10 cellular contexts compared by ENCODE assay signal in the genomic region with DNA sequence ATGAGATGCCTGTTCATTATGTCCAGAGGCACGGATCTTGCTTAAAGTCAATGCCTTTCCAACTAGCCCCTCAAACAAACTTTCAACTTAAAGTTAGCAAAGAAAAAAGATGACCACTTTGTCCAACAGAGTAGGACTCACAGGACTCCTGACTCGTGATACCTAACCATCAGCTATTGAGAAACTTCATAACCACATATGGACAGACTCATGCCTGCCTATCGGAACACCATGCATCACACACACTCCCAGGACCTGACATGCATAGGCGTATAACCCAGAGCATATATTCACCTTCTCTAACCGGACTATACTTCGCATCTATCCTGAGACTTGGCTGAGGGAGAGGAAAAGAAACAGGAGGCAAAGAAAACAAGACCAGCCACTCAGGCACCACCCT. TPM values are rescaled to one million over a fixed set of nuclear protein-coding genes. Genes with fewer than 3 reads are reported as not detected.
DNase-seq lines count a peak whose midpoint lies in the region; ATAC-seq and TF ChIP-seq lines count a peak whose summit lies in the region.
"Had no signal": no experiment of that assay in that cellular context is flagged by ENCODE, and none has a peak within 500 bp of the region (broad histone marks: within the 10 kb centered on the region; RNA-seq: fewer than 3 reads in every experiment).

No MANE protein-coding gene starts in this region.

- no peaks in the 10 kb centered on the region for H3K27me3 ChIP-seq in skeletal muscle tissue (ENCODE audit: control insufficient read depth in 3 of 3, insufficient read depth in 3 of 3, low read length in 3 of 3)

- POLR2A ChIA-PET in activated CD4-positive, alpha-beta T cell treated with anti-CD3 and anti-CD28 coated beads for 36 hours (lab: Charles Lee) = no interaction called here
- POLR2A ChIA-PET in activated CD8-positive, alpha-beta T cell treated with anti-CD3 and anti-CD28 coated beads, Interleukin-2, amount 10 ng/mL, durations not matched to agents 7 days and 5 days (lab: Charles Lee) = interaction anchor here (0.9 to 1.2 kb wide), 2 partner anchors 57 to 72 kb away, joined by 3 read pairs; a partner anchor contains a TSS

- peak overlapping the region; percentile 91 for H3K4me3 ChIP-seq in fibroblast of the aortic adventitia (ENCODE audit: low read depth, low read length)
- H3K4me3 ChIP-seq in skeletal muscle tissue (ENCODE audit: low read length in 3 of 3) = peak overlapping the region; percentile 8 to 92 (median 87)

- H3K4me1 Mint-ChIP-seq in activated CD4-positive, alpha-beta T cell treated with anti-CD3 and anti-CD28 coated beads for 36 hours = peaks cover 36% of the 10 kb centered on the region
- H3K4me1 Mint-ChIP-seq in activated CD8-positive, alpha-beta T cell treated with anti-CD3 and anti-CD28 coated beads, Interleukin-2, amount 10 ng/mL, durations not matched to agents 7 days and 5 days (ENCODE audit: low read depth) = peaks cover 39% of the 10 kb centered on the region

- H3K27ac ChIP-seq in skeletal muscle tissue (ENCODE audit: low read depth, low read length) = peak overlapping the region; percentile 97

- no peak for DNase-seq in activated CD4-positive, alpha-beta T cell treated with anti-CD3 and anti-CD28 coated beads for 36 hours
- no peak for DNase-seq in activated CD4-positive, alpha-beta T cell treated with anti-CD3 and anti-CD28 coated beads, Interleukin-2, amount 50 U/mL, for 4 hours
- DNase-seq in activated CD8-positive, alpha-beta T cell treated with anti-CD3 and anti-CD28 coated beads, Interleukin-2, amount 10 ng/mL, durations not matched to agents 7 days and 5 days = no peak
- DNase-seq in fibroblast of the aortic adventitia (ENCODE audit: low read depth) (peak; percentile 12), NCI-H1417 treated with DMSO at 0.1 percent for 48 hours (lab: John Stamatoyannopoulos, UW) (no peak)
- no peak for DNase-seq in effector CD4-positive, alpha-beta T cell
- DNase-seq: activated gamma-delta T cell, SHP77 had no signal

- H3K9me3 Mint-ChIP-seq in activated CD4-positive, alpha-beta T cell treated with anti-CD3 and anti-CD28 coated beads for 36 hours (ENCODE audit: low read depth) = no peaks in the 10 kb centered on the region
- no peaks in the 10 kb centered on the region for H3K9me3 Mint-ChIP-seq in activated CD8-positive, alpha-beta T cell treated with anti-CD3 and anti-CD28 coated beads, Interleukin-2, amount 10 ng/mL, durations not matched to agents 7 days and 5 days (ENCODE audit: insufficient read depth)

- H3K36me3 ChIP-seq in skeletal muscle tissue (ENCODE audit: control insufficient read depth in 3 of 3, insufficient read depth in 3 of 3, low read length in 3 of 3) = peaks cover 11% of the 10 kb centered on the region in 3 donors

- peak overlapping the region; percentile 84 to 95 (median 92) for H3K9ac ChIP-seq in skeletal muscle tissue (ENCODE audit: low read depth in 1 of 3, low read length in 3 of 3)

- H3K27ac Mint-ChIP-seq in activated CD4-positive, alpha-beta T cell treated with anti-CD3 and anti-CD28 coated beads for 36 hours = no peak overlapping the region
- peak overlapping the region; percentile 41 for H3K27ac Mint-ChIP-seq in activated CD8-positive, alpha-beta T cell treated with anti-CD3 and anti-CD28 coated beads, Interleukin-2, amount 10 ng/mL, durations not matched to agents 7 days and 5 days

- CTCF ChIA-PET in activated CD4-positive, alpha-beta T cell treated with anti-CD3 and anti-CD28 coated beads for 36 hours (lab: Charles Lee) = interaction anchor here (1.3 kb wide), 1 partner anchor 356 kb away, joined by 6 read pairs; no protein-coding TSS in a partner anchor
- CTCF ChIA-PET in activated CD8-positive, alpha-beta T cell treated with anti-CD3 and anti-CD28 coated beads, Interleukin-2, amount 10 ng/mL, durations not matched to agents 7 days and 5 days (lab: Charles Lee) = interaction anchor here (1.5 kb wide), 1 partner anchor 37 kb away, joined by 3 read pairs; no protein-coding TSS in a partner anchor

- no peaks in the 10 kb centered on the region for H3K9me3 ChIP-seq in skeletal muscle tissue (ENCODE audit: control insufficient read depth in 3 of 3, low read length in 3 of 3)

- H3K36me3 Mint-ChIP-seq in activated CD4-positive, alpha-beta T cell treated with anti-CD3 and anti-CD28 coated beads for 36 hours (ENCODE audit: low read depth) = peaks cover 34% of the 10 kb centered on the region
- peaks cover 45% of the 10 kb centered on the region for H3K36me3 Mint-ChIP-seq in activated CD8-positive, alpha-beta T cell treated with anti-CD3 and anti-CD28 coated beads, Interleukin-2, amount 10 ng/mL, durations not matched to agents 7 days and 5 days (ENCODE audit: low read depth)

- ATAC-seq in activated CD4-positive, alpha-beta T cell treated with anti-CD3 and anti-CD28 coated beads for 36 hours = no peak
- no peak for ATAC-seq in activated CD8-positive, alpha-beta T cell treated with anti-CD3 and anti-CD28 coated beads, Interleukin-2, amount 10 ng/mL, durations not matched to agents 7 days and 5 days
- no peak for ATAC-seq in GM18861 (IDR thresholded peaks at IDR 0.05; ENCODE audit: unreplicated experiment)

- TF ChIP-seq CTCF in fibroblast of the aortic adventitia (IDR thresholded peaks at IDR 0.05; ENCODE audit: insufficient read depth, low read length) = no peak

- intact Hi-C loops in activated CD4-positive, alpha-beta T cell treated with anti-CD3 and anti-CD28 coated beads for 36 hours (cut with DNase I, micrococcal nuclease) = no loop called here

- H3K27me3 Mint-ChIP-seq in activated CD4-positive, alpha-beta T cell treated with anti-CD3 and anti-CD28 coated beads for 36 hours = no peaks in the 10 kb centered on the region
- no peaks in the 10 kb centered on the region for H3K27me3 Mint-ChIP-seq in activated CD8-positive, alpha-beta T cell treated with anti-CD3 and anti-CD28 coated beads, Interleukin-2, amount 10 ng/mL, durations not matched to agents 7 days and 5 days (ENCODE audit: low read depth)

- H3K4me3 Mint-ChIP-seq in activated CD4-positive, alpha-beta T cell treated with anti-CD3 and anti-CD28 coated beads for 36 hours = peak overlapping the region; percentile 99
- H3K4me3 Mint-ChIP-seq in activated CD8-positive, alpha-beta T cell treated with anti-CD3 and anti-CD28 coated beads, Interleukin-2, amount 10 ng/mL, durations not matched to agents 7 days and 5 days = peak overlapping the region; percentile 84

- H3K4me1 ChIP-seq in skeletal muscle tissue (ENCODE audit: control insufficient read depth in 3 of 3, insufficient read depth in 3 of 3, low read length in 3 of 3) = peaks cover 28 to 37% (median 33%) of the 10 kb centered on the region in 3 donors

RNA-seq across cellular contexts. Expression of a gene that starts 2.3 kb away (rescaled TPM):
- 10 to 100 TPM; 36.3 to 41.6 TPM for total RNA-seq in activated CD4-positive, alpha-beta T cell treated with anti-CD3 and anti-CD28 coated beads for 36 hours
- total RNA-seq in activated CD8-positive, alpha-beta T cell treated with anti-CD3 and anti-CD28 coated beads, Interleukin-2, amount 10 ng/mL, durations not matched to agents 7 days and 5 days = 10 to 100 TPM; 49.9 to 51.4 TPM
- total RNA-seq in fibroblast of the aortic adventitia (ENCODE audit: low replicate concordance) = 25.2 and 56.8 TPM in 2 replicates
- total RNA-seq in skeletal muscle tissue = 37.6 TPM

RNA-seq across cellular contexts. Expression of a gene that starts 28.0 kb away (rescaled TPM):
- total RNA-seq in activated CD4-positive, alpha-beta T cell treated with anti-CD3 and anti-CD28 coated beads for 36 hours = 10 to 100 TPM; 23.3 to 24.0 TPM
- 10 to 100 TPM; 29.6 to 30.9 TPM for total RNA-seq in activated CD8-positive, alpha-beta T cell treated with anti-CD3 and anti-CD28 coated beads, Interleukin-2, amount 10 ng/mL, durations not matched to agents 7 days and 5 days
- total RNA-seq in fibroblast of the aortic adventitia (ENCODE audit: low replicate concordance) (10.4 and 27.8 TPM in 2 replicates), skeletal muscle tissue (12.0 TPM)

RNA-seq across cellular contexts. Expression of a gene that starts 44.5 kb away (rescaled TPM):
- total RNA-seq in activated CD4-positive, alpha-beta T cell treated with anti-CD3 and anti-CD28 coated beads for 36 hours = 100 to 1,000 TPM; 337 to 396 TPM
- total RNA-seq in activated CD8-positive, alpha-beta T cell treated with anti-CD3 and anti-CD28 coated beads, Interleukin-2, amount 10 ng/mL, durations not matched to agents 7 days and 5 days = 100 to 1,000 TPM; 251 to 252 TPM
- total RNA-seq in fibroblast of the aortic adventitia (ENCODE audit: low replicate concordance) (78.7 and 293 TPM in 2 replicates), skeletal muscle tissue (156 TPM)

RNA-seq across cellular contexts. Expression of a gene that starts 49.0 kb away (rescaled TPM):
- 1 to 10 TPM; 1.6 to 1.7 TPM for total RNA-seq in activated CD4-positive, alpha-beta T cell treated with anti-CD3 and anti-CD28 coated beads for 36 hours
- total RNA-seq in activated CD8-positive, alpha-beta T cell treated with anti-CD3 and anti-CD28 coated beads, Interleukin-2, amount 10 ng/mL, durations not matched to agents 7 days and 5 days = under 1 TPM; 0.63 to 0.70 TPM
- total RNA-seq in fibroblast of the aortic adventitia (ENCODE audit: low replicate concordance) = 2.9 and 4.8 TPM in 2 replicates
- total RNA-seq in skeletal muscle tissue = 3.1 TPM

RNA-seq across cellular contexts. Expression of a gene that starts 56.4 kb away (rescaled TPM):
- 1,000 to 10,000 TPM; 1,886 to 1,896 TPM for total RNA-seq in activated CD4-positive, alpha-beta T cell treated with anti-CD3 and anti-CD28 coated beads for 36 hours
- total RNA-seq in activated CD8-positive, alpha-beta T cell treated with anti-CD3 and anti-CD28 coated beads, Interleukin-2, amount 10 ng/mL, durations not matched to agents 7 days and 5 days = 1,000 to 10,000 TPM; 1,130 to 1,164 TPM
- total RNA-seq in fibroblast of the aortic adventitia (ENCODE audit: low replicate concordance) (638 and 2,401 TPM in 2 replicates), skeletal muscle tissue (2,779 TPM)
